ENCODE assay signal across 12 cellular contexts in genomic region chr2:187390891-187391290, GRCh38. TPM values are rescaled to one million over a fixed set of nuclear protein-coding genes. Genes with fewer than 3 reads are reported as not detected.
DNase-seq lines count a peak whose midpoint lies in the region; ATAC-seq and TF ChIP-seq lines count a peak whose summit lies in the region.
"Had no signal": no experiment of that assay in that cellular context is flagged by ENCODE, and none has a peak within 500 bp of the region (broad histone marks: within the 10 kb centered on the region; RNA-seq: fewer than 3 reads in every experiment).

No MANE protein-coding gene starts in this region.

- TF ChIP-seq CTCF in AG04450 (IDR thresholded peaks at IDR 0.05; ENCODE audit: low read depth, low read length) = no peak
- no peak for TF ChIP-seq CTCF in fibroblast of villous mesenchyme (IDR thresholded peaks at IDR 0.05; ENCODE audit: insufficient read depth, low read depth, low read length)

- H3K4me3 ChIP-seq in AG04450 (ENCODE audit: low read depth, low read length) (no peak overlapping the region), fibroblast of villous mesenchyme (ENCODE audit: low read depth, low read length) (no peak overlapping the region)
- H3K4me3 ChIP-seq: body of pancreas had no signal

- no peak overlapping the region for H3K27ac ChIP-seq in AG04450 (ENCODE audit: low read depth, low read length)
- H3K27ac ChIP-seq: body of pancreas had no signal

- peak; percentile 32 for DNase-seq in AG04450 (ENCODE audit: low read depth, low spot score)
- DNase-seq in HK-2 (ENCODE audit: unreplicated experiment) = peak; percentile 45
- peak; percentile 68 to 79 for DNase-seq in SW 1271 (lab: John Stamatoyannopoulos, UW)
- peak; percentile 13 for DNase-seq in fibroblast of villous mesenchyme (ENCODE audit: low read depth)
- no peak for DNase-seq in posterior vena cava (ENCODE audit: low spot score)
- no peak for DNase-seq in NCI-H2227 (lab: John Stamatoyannopoulos, UW; ENCODE audit: unreplicated experiment)
- DNase-seq in stimulated activated naive CD4-positive, alpha-beta T cell (lab: John Stamatoyannopoulos, UW) = no peak
- DNase-seq: activated CD8-positive, alpha-beta memory T cell treated with anti-CD3 and anti-CD28 coated beads, Interleukin-2, amount 50 U/mL, for 48 hours; body of pancreas; CD4-positive, alpha-beta T cell; NCI-H748 treated with DMSO at 0.1 percent for 48 hours had no signal

- no peak for ATAC-seq in GM19035 (IDR thresholded peaks at IDR 0.05; ENCODE audit: unreplicated experiment)
- ATAC-seq: body of pancreas had no signal

- intact Hi-C loops in posterior vena cava (cut with DNase I) = no loop called here

- H3K9me3 ChIP-seq in AG04450 (ENCODE audit: control insufficient read depth, insufficient read depth, low read length) = no peaks in the 10 kb centered on the region
- H3K9me3 ChIP-seq: body of pancreas had no signal

- H3K27me3 ChIP-seq in AG04450 (ENCODE audit: control insufficient read depth, insufficient read depth, low read length) = no peaks in the 10 kb centered on the region
- H3K27me3 ChIP-seq: body of pancreas had no signal

- POLR2A ChIA-PET in AG04450 (lab: Yijun Ruan, JAX) = no interaction called here

- CTCF ChIA-PET in AG04450 (lab: Charles Lee) = interaction anchor here (0.6 kb wide), 1 partner anchor 191 kb away, joined by 5 read pairs; no protein-coding TSS in a partner anchor

RNA-seq across cellular contexts. Expression of gene CALCRL, which starts 57.2 kb away (rescaled TPM):
- polyA plus RNA-seq in AG04450 (2011; rRNA removed) = 3.1 and 4.2 TPM in 2 replicates
- 3.4 and 5.8 TPM in 2 replicates for polyA minus RNA-seq in AG04450 (2011; rRNA and poly(A)+ RNA removed)
- total RNA-seq in fibroblast of villous mesenchyme (1.9 and 2.2 TPM in 2 replicates), posterior vena cava (10 to 100 TPM; 60.6 to 87.1 TPM)

Comparison
In these comparisons a context has a peak if more than half of its experiments do, and no peak if none do; other contexts are left out.
1. DNase-seq: peak in AG04450 (single experiment), HK-2 (single experiment), SW 1271 (2 of 2) and fibroblast of villous mesenchyme (single experiment); none in posterior vena cava (single experiment), NCI-H2227 (single experiment) and stimulated activated naive CD4-positive, alpha-beta T cell (0 of 6).
2. RNA of gene CALCRL, which starts 57.2 kb away (total RNA-seq): 60.6 to 87.1 TPM in posterior vena cava; 1.9 to 2.2 TPM in fibroblast of villous mesenchyme; every median in the first group is over 10 times any median in the second.